In the genomic region with DNA sequence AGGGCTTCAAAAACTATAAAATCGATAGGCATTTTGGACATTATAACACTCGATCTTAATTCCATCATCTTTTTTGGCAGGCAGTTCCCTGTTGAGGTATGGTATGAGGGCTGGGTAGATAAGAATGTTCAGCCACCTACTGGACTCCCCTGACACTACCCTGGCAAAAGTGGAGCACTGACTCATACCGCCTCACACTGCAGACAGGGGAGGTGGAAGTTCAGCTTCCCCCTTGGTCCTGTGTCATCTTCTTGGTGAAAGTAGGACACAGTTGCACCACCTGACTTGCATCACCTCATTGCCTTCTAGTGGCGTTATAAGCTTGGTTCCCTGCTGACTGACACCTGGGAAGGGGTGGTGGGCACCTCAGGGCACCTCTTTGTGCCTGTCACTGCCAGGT, we compare ENCODE assay signal across 10 cellular contexts. TPM values are rescaled to one million over a fixed set of nuclear protein-coding genes. Genes with fewer than 3 reads are reported as not detected.
DNase-seq lines count a peak whose midpoint lies in the region; ATAC-seq and TF ChIP-seq lines count a peak whose summit lies in the region.
"Had no signal": no experiment of that assay in that cellular context is flagged by ENCODE, and none has a peak within 500 bp of the region (broad histone marks: within the 10 kb centered on the region; RNA-seq: fewer than 3 reads in every experiment).

No MANE protein-coding gene starts in this region.

- 0 out of 2 replicates have a peak overlapping the region, but pooled peaks have one; percentile 9 for H3K27ac ChIP-seq in PC-9

- no peaks in the 10 kb centered on the region for H4K20me1 ChIP-seq in PC-9 (ENCODE audit: insufficient read depth)

- BruUV-seq in PC-9 (replicated peaks; lab: Mats Ljungman, UMichigan) = no TSS peak

- H3K9me3 ChIP-seq in PC-9 (ENCODE audit: insufficient read depth, low read depth) = no peaks in the 10 kb centered on the region

- H3K4me3 ChIP-seq in PC-9 = no peak overlapping the region

- H3F3A ChIP-seq in PC-9 (ENCODE audit: insufficient read depth, low read depth) = no peaks in the 10 kb centered on the region

- no peak overlapping the region for H3K27ac Mint-ChIP-seq in activated T-helper 2 cell treated with anti-CD3 and anti-CD28 coated beads, Interferon-gamma antibody, Interleukin-2, Interleukin-4, amounts not matched to agents 10 μg/mL and 5 μg/mL and 100 μg/mL, durations not matched to agents 14 hours and 24 hours and 36 hours

- no peaks in the 10 kb centered on the region for H3K27me3 ChIP-seq in PC-9 (ENCODE audit: insufficient read depth, low read depth)

- H2AFZ ChIP-seq in PC-9 = no peak overlapping the region

- no peaks in the 10 kb centered on the region for H3K79me2 ChIP-seq in PC-9 (ENCODE audit: low read depth)

- no peaks in the 10 kb centered on the region for H3K9me3 Mint-ChIP-seq in activated T-helper 2 cell treated with anti-CD3 and anti-CD28 coated beads, Interferon-gamma antibody, Interleukin-2, Interleukin-4, amounts not matched to agents 10 μg/mL and 5 μg/mL and 100 μg/mL, durations not matched to agents 14 hours and 24 hours and 36 hours

- H3K9me2 ChIP-seq in PC-9 (ENCODE audit: insufficient read depth) = no peaks in the 10 kb centered on the region

- CTCF ChIA-PET in PC-9 (lab: Charles Lee) = no interaction called here

- intact Hi-C loops in PC-9 (cut with micrococcal nuclease; ENCODE audit: unreplicated experiment) = no loop called here
- intact Hi-C loops in activated T-helper 2 cell treated with anti-CD3 and anti-CD28 coated beads, Interferon-gamma antibody, Interleukin-2, Interleukin-4, amounts not matched to agents 10 μg/mL and 5 μg/mL and 100 μg/mL, durations not matched to agents 14 hours and 24 hours and 36 hours (cut with micrococcal nuclease) = no loop called here

- peaks cover 25% of the 10 kb centered on the region; the same call in 1 of the 2 replicates for H3K36me3 ChIP-seq in PC-9 (ENCODE audit: low read depth)

- POLR2A ChIA-PET in PC-9 (lab: Charles Lee; ENCODE audit: unreplicated experiment) = interaction anchor here (0.6 kb wide), 1 partner anchor 281 kb away, joined by 8 read pairs; no protein-coding TSS in a partner anchor

- H3K4me3 Mint-ChIP-seq in activated T-helper 2 cell treated with anti-CD3 and anti-CD28 coated beads, Interferon-gamma antibody, Interleukin-2, Interleukin-4, amounts not matched to agents 10 μg/mL and 5 μg/mL and 100 μg/mL, durations not matched to agents 14 hours and 24 hours and 36 hours (ENCODE audit: low read depth) = no peak overlapping the region

- no peak for DNase-seq in activated CD4-positive, CD25-positive, alpha-beta regulatory T cell (lab: John Stamatoyannopoulos, UW)
- peak; percentile 14 to 56 for DNase-seq in PC-9
- peak; percentile 3 for DNase-seq in pons (ENCODE audit: low spot score)
- DNase-seq in activated T-helper 2 cell treated with anti-CD3 and anti-CD28 coated beads, Interferon-gamma antibody, Interleukin-2, Interleukin-4, amounts not matched to agents 10 μg/mL and 5 μg/mL and 100 μg/mL, durations not matched to agents 14 hours and 24 hours and 36 hours (ENCODE audit: low spot score) = no peak
- DNase-seq: activated CD4-positive, alpha-beta T cell treated with anti-CD3 and anti-CD28 coated beads for 1 hour; KG1 had no signal

- H3K4me1 ChIP-seq in PC-9 (replicated peaks; ENCODE audit: insufficient read depth) = no peaks in the 10 kb centered on the region

- H3K4me1 Mint-ChIP-seq in activated T-helper 2 cell treated with anti-CD3 and anti-CD28 coated beads, Interferon-gamma antibody, Interleukin-2, Interleukin-4, amounts not matched to agents 10 μg/mL and 5 μg/mL and 100 μg/mL, durations not matched to agents 14 hours and 24 hours and 36 hours (ENCODE audit: low read depth) = no peaks in the 10 kb centered on the region

- ATAC-seq in activated CD4-positive, CD25-positive, alpha-beta regulatory T cell treated with anti-CD3 and anti-CD28 coated beads, Interleukin-2, amount 50 U/mL, for 24 hours = peak; percentile 63 to 69
- ATAC-seq in esophagus mucosa = peak; percentile 77
- no peak for ATAC-seq in HG03045 (IDR thresholded peaks at IDR 0.05; ENCODE audit: unreplicated experiment)
- ATAC-seq in GM18511 (IDR thresholded peaks at IDR 0.05; ENCODE audit: unreplicated experiment) = no peak

- no peaks in the 10 kb centered on the region for H3K27me3 Mint-ChIP-seq in activated T-helper 2 cell treated with anti-CD3 and anti-CD28 coated beads, Interferon-gamma antibody, Interleukin-2, Interleukin-4, amounts not matched to agents 10 μg/mL and 5 μg/mL and 100 μg/mL, durations not matched to agents 14 hours and 24 hours and 36 hours (ENCODE audit: low read depth)

- H3K4me2 ChIP-seq in PC-9 = no peak overlapping the region

- TF ChIP-seq CTCF in PC-9 (conservative IDR thresholded peaks at IDR 0.05) = peak; percentile 40; the same call in 1 of the 2 replicates

- H3K36me3 Mint-ChIP-seq in activated T-helper 2 cell treated with anti-CD3 and anti-CD28 coated beads, Interferon-gamma antibody, Interleukin-2, Interleukin-4, amounts not matched to agents 10 μg/mL and 5 μg/mL and 100 μg/mL, durations not matched to agents 14 hours and 24 hours and 36 hours (ENCODE audit: low read depth) = peaks cover 26% of the 10 kb centered on the region

RNA-seq across cellular contexts. Expression of a gene that starts 30.4 kb away (rescaled TPM):
- total RNA-seq in PC-9 (2021) = 30.0 and 30.7 TPM in 2 replicates
- total RNA-seq in esophagus mucosa = 9.8 TPM
- total RNA-seq in activated T-helper 2 cell treated with anti-CD3 and anti-CD28 coated beads, Interferon-gamma antibody, Interleukin-2, Interleukin-4, amounts not matched to agents 10 μg/mL and 5 μg/mL and 100 μg/mL, durations not matched to agents 14 hours and 24 hours and 36 hours = 25.4 and 28.7 TPM in 2 replicates

RNA-seq across cellular contexts. Expression of a gene that starts 30.5 kb away (rescaled TPM):
- 79.7 and 92.4 TPM in 2 replicates for total RNA-seq in PC-9 (2021)
- total RNA-seq in esophagus mucosa = 46.8 TPM
- total RNA-seq in activated T-helper 2 cell treated with anti-CD3 and anti-CD28 coated beads, Interferon-gamma antibody, Interleukin-2, Interleukin-4, amounts not matched to agents 10 μg/mL and 5 μg/mL and 100 μg/mL, durations not matched to agents 14 hours and 24 hours and 36 hours = 90.2 and 99.9 TPM in 2 replicates

RNA-seq across cellular contexts. Expression of a gene that starts 43.6 kb away (rescaled TPM):
- total RNA-seq in PC-9 (2021) (0.79 and 0.90 TPM in 2 replicates), esophagus mucosa (not detected)
- total RNA-seq in activated T-helper 2 cell treated with anti-CD3 and anti-CD28 coated beads, Interferon-gamma antibody, Interleukin-2, Interleukin-4, amounts not matched to agents 10 μg/mL and 5 μg/mL and 100 μg/mL, durations not matched to agents 14 hours and 24 hours and 36 hours = 0.44 and 0.52 TPM in 2 replicates

Comparison
In these comparisons a context has a peak if more than half of its experiments do, and no peak if none do; other contexts are left out.
1. ATAC-seq: peak in activated CD4-positive, CD25-positive, alpha-beta regulatory T cell treated with anti-CD3 and anti-CD28 coated beads, Interleukin-2, amount 50 U/mL, for 24 hours (2 of 2) and esophagus mucosa (single experiment); none in HG03045 (single experiment) and GM18511 (single experiment).
2. DNase-seq: peak in PC-9 (2 of 2) and pons (single experiment); none in activated CD4-positive, CD25-positive, alpha-beta regulatory T cell (0 of 4) and activated T-helper 2 cell treated with anti-CD3 and anti-CD28 coated beads, Interferon-gamma antibody, Interleukin-2, Interleukin-4, amounts not matched to agents 10 μg/mL and 5 μg/mL and 100 μg/mL, durations not matched to agents 14 hours and 24 hours and 36 hours (single experiment).